In genomic region chr10:75239391-75239790, GRCh38 we compare ENCODE assay signal across 30 cellular contexts.
"Had no signal": no experiment of that assay in that cellular context is flagged by ENCODE, and none has a peak within 500 bp of the region (broad histone marks: within the 10 kb centered on the region; RNA-seq: fewer than 3 reads in every experiment).

No MANE protein-coding gene starts in this region.

- H3K4me3 Mint-ChIP-seq: activated B cell treated with CpG ODN at 0.5 μM for 24 hours; activated CD4-positive, alpha-beta T cell treated with anti-CD3 and anti-CD28 coated beads, Interleukin-2, amount 10 ng/mL, durations not matched to agents 24 days and 14 days; activated CD8-positive, alpha-beta memory T cell treated with anti-CD3 and anti-CD28 coated beads, Interleukin-2, amount 10 ng/mL, durations not matched to agents 7 days and 5 days; activated T-cell treated with anti-CD3 and anti-CD28 coated beads, Interleukin-2, amount 50 U/mL, for 24 hours had no signal

- H3K9me3 Mint-ChIP-seq: activated CD4-positive, alpha-beta T cell treated with anti-CD3 and anti-CD28 coated beads, Interleukin-2, amount 10 ng/mL, durations not matched to agents 24 days and 14 days; activated T-cell treated with anti-CD3 and anti-CD28 coated beads, Interleukin-2, amount 50 U/mL, for 24 hours had no signal

- H3K36me3 Mint-ChIP-seq: activated CD8-positive, alpha-beta memory T cell treated with anti-CD3 and anti-CD28 coated beads, Interleukin-2, amount 10 ng/mL, durations not matched to agents 7 days and 5 days had no signal

- H3K9me3 ChIP-seq: breast epithelium, Peyer's patch, SJCRH30 had no signal

- H3K4me3 ChIP-seq: breast epithelium, Peyer's patch, SJCRH30 had no signal

- H3K27ac ChIP-seq: breast epithelium, Peyer's patch, RWPE1, SJCRH30 had no signal

- DNase-seq: activated B cell treated with CpG ODN at 0.5 μM for 24 hours; activated CD4-positive, alpha-beta T cell treated with anti-CD3 and anti-CD28 coated beads for 1 hour; activated CD4-positive, alpha-beta T cell treated with anti-CD3 and anti-CD28 coated beads, Interleukin-2, amount 10 ng/mL, durations not matched to agents 24 days and 14 days; activated CD4-positive, alpha-beta T cell treated with anti-CD3 and anti-CD28 coated beads, Interleukin-2, amount 50 U/mL, for 48 hours; activated CD8-positive, alpha-beta memory T cell treated with anti-CD3 and anti-CD28 coated beads, Interleukin-2, amount 10 ng/mL, durations not matched to agents 7 days and 5 days; activated gamma-delta T cell treated with Interleukin-2 at 50 U/mL for 16 hours; activated naive CD4-positive, alpha-beta T cell treated with anti-CD3 and anti-CD28 coated beads, Interleukin-2, amount 50 U/mL, for 16 hours; activated T-cell treated with anti-CD3 and anti-CD28 coated beads, Interleukin-2, amount 50 U/mL, for 24 hours; aorta; caudate nucleus; Karpas-422; MM.1S; NCI-H1105; NCI-H1436; NCI-H187; NCI-H2081; NCI-H2171; NCI-H2227 treated with DMSO at 0.1 percent for 48 hours; NCI-H446 treated with DMSO at 0.1 percent for 48 hours; NCI-H524 treated with DMSO at 0.1 percent for 48 hours; NCI-H774; NK-92 treated with Interleukin-12 subunit alpha and Interleukin-12 subunit beta, amount 100 ng/mL, for 24 hours; Peyer's patch; Right ventricle myocardium superior; SJCRH30; T-helper 2 cell; T1000 had no signal

- H3K36me3 ChIP-seq: breast epithelium, Peyer's patch, SJCRH30 had no signal

- H3K27ac Mint-ChIP-seq: activated B cell treated with CpG ODN at 0.5 μM for 24 hours; activated CD4-positive, alpha-beta T cell treated with anti-CD3 and anti-CD28 coated beads, Interleukin-2, amount 10 ng/mL, durations not matched to agents 24 days and 14 days; activated CD8-positive, alpha-beta memory T cell treated with anti-CD3 and anti-CD28 coated beads, Interleukin-2, amount 10 ng/mL, durations not matched to agents 7 days and 5 days; activated T-cell treated with anti-CD3 and anti-CD28 coated beads, Interleukin-2, amount 50 U/mL, for 24 hours had no signal

- H3K27me3 Mint-ChIP-seq: activated B cell treated with CpG ODN at 0.5 μM for 24 hours; activated CD4-positive, alpha-beta T cell treated with anti-CD3 and anti-CD28 coated beads, Interleukin-2, amount 10 ng/mL, durations not matched to agents 24 days and 14 days; activated CD8-positive, alpha-beta memory T cell treated with anti-CD3 and anti-CD28 coated beads, Interleukin-2, amount 10 ng/mL, durations not matched to agents 7 days and 5 days; activated T-cell treated with anti-CD3 and anti-CD28 coated beads, Interleukin-2, amount 50 U/mL, for 24 hours had no signal

- H3K27me3 ChIP-seq: breast epithelium, Peyer's patch, SJCRH30 had no signal

- H3K4me1 ChIP-seq: SJCRH30 had no signal

- FAIRE-seq: TTC549 had no signal
